Comparison of ENCODE assay signal across 8 cellular contexts in the genomic region with DNA sequence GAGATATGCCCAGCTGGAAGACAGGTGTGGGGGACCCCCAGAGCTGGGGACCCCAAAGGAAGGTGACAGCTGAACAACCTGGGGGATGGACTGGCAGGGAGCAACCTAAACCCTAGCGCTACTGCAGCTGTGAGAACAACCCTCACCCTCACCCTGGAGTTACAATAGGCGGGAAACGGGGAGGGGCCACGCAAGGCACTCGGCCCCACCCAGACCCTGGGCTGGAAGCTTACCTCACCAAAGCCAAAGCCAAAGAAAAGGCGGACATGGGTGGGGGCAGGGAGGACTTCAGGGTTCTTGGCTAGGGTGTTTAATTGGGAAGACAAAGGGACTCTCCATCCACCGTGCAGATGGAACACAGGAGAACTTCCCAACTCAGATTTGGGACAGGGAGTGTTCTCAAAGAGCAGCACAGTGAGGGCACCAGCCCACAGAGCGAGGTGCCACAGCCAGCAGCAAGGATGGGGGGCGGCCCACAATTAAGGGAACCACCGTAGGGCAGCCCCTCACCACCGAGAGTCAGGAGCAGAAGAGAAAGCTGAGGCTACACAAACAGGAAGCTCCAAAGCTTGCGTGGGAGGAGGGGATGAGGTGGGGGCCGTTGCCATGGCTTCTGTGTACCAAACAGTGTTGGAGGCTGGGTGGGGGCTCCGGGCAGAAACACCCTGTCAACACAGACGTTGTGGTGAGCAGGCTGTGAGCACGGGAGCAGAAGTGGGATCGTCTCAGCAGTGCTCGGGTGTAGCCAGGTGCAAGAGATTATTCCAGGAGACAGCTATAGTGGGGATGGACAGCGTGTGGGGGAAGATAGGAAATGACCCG. TPM values are rescaled to one million over a fixed set of nuclear protein-coding genes. Genes with fewer than 3 reads are reported as not detected.
DNase-seq lines count a peak whose midpoint lies in the region; ATAC-seq and TF ChIP-seq lines count a peak whose summit lies in the region.

No MANE protein-coding gene starts in this region.

- ATAC-seq in gastroesophageal sphincter (peak; percentile 60), upper lobe of left lung (ENCODE audit: low FRiP score in 2 of 2) (peak; percentile 69 to 85)

- peaks cover 0 to 5% of the 10 kb centered on the region in 2 donors for H3K27me3 Mint-ChIP-seq in CD4-positive, alpha-beta memory T cell

- H3K4me1 Mint-ChIP-seq in CD4-positive, alpha-beta memory T cell = peaks cover 33 to 77% (median 50%) of the 10 kb centered on the region in 4 donors

- intact Hi-C loops in CD4-positive, alpha-beta memory T cell (cut with micrococcal nuclease) = loop anchor here (1.0 to 10.0 kb wide), 5 partner anchors 32 to 341 kb away; partner anchors contain the start of genes DCAF8, DUSP23 and PIGM
- intact Hi-C loops in posterior vena cava (cut with DNase I) = no loop called here

- no peak for TF ChIP-seq EP300 in gastroesophageal sphincter (IDR thresholded peaks at IDR 0.05)
- TF ChIP-seq EP300 in upper lobe of left lung (IDR thresholded peaks at IDR 0.05) = peak; percentile 4 to 82 (median 57)

- CTCF ChIA-PET in CD4-positive, alpha-beta memory T cell (lab: Charles Lee; ENCODE audit: partially characterized antibody) = interaction anchor here (0.6 to 6.9 kb wide), 11 partner anchors 9 to 142 kb away, joined by 3 to 87 read pairs (median 4); partner anchors contain the start of genes DUSP23, FCRL6 and IGSF9

- peak overlapping the region; percentile 99 to 100 (median 100) for H3K27ac Mint-ChIP-seq in CD4-positive, alpha-beta memory T cell

- 0 to 15% methylated on average over 11 to 14 of the region's 20 CpGs for WGBS in gastroesophageal sphincter (ENCODE audit: low coverage in 1 of 2), 2 donors
- 0 to 1% methylated on average over 20 of the region's 20 CpGs for WGBS in upper lobe of left lung, 2 donors

- peak overlapping the region; percentile 77 to 93 for H3K4me3 ChIP-seq in CD4-positive, alpha-beta memory T cell (ENCODE audit: low read length in 2 of 2)
- H3K4me3 ChIP-seq in gastroesophageal sphincter (peak overlapping the region; percentile 86 to 96), upper lobe of left lung (peak overlapping the region; percentile 75 to 99 (median 82))

- TF ChIP-seq POLR2A in gastroesophageal sphincter (IDR thresholded peaks at IDR 0.05) = peak; percentile 67 to 70
- peak in 3 of 4 donors; percentile 14 to 90 (median 67) for TF ChIP-seq POLR2A in upper lobe of left lung (IDR thresholded peaks at IDR 0.05)

- peak overlapping the region; percentile 98 for H3K27ac ChIP-seq in CD4-positive, alpha-beta memory T cell (ENCODE audit: low read depth, low read length)
- H3K27ac ChIP-seq in gastroesophageal sphincter = peak overlapping the region; percentile 90 to 96 (median 94)
- H3K27ac ChIP-seq in upper lobe of left lung = peak overlapping the region; percentile 97 to 99 (median 97)

- DNase-seq in CD4-positive, alpha-beta memory T cell = peak; percentile 91 to 98 (median 96)
- DNase-seq in GM20000 (ENCODE audit: low spot score) = peak; percentile 86
- peak; percentile 85 for DNase-seq in HPDE6-E6E7 (ENCODE audit: extremely low spot score)
- DNase-seq in RPMI7951 (ENCODE audit: low read depth) = peak; percentile 87
- peak; percentile 77 for DNase-seq in activated effector memory CD4-positive, alpha-beta T cell treated with Interleukin-2 at 50 U/mL for 16 hours
- DNase-seq in posterior vena cava (ENCODE audit: low spot score) = peak; percentile 96
- DNase-seq in upper lobe of left lung = peak; percentile 88 to 96

- peaks cover 30 to 60% of the 10 kb centered on the region in 2 donors for H3K36me3 Mint-ChIP-seq in CD4-positive, alpha-beta memory T cell

- H3K9me3 Mint-ChIP-seq in CD4-positive, alpha-beta memory T cell = peaks cover 0 to 9% (median 0%) of the 10 kb centered on the region in 8 donors

- no peaks in the 10 kb centered on the region for H3K9me3 ChIP-seq in CD4-positive, alpha-beta memory T cell (ENCODE audit: control insufficient read depth in 1 of 2, low read length in 2 of 2)
- H3K9me3 ChIP-seq in gastroesophageal sphincter (no peaks in the 10 kb centered on the region), upper lobe of left lung (no peaks in the 10 kb centered on the region)

- POLR2A ChIA-PET in CD4-positive, alpha-beta memory T cell (lab: Charles Lee; ENCODE audit: partially characterized antibody) = interaction anchor here (0.8 to 5.2 kb wide), 19 partner anchors 9 to 1804 kb away, joined by 3 to 62 read pairs (median 14); partner anchors contain the start of genes DCAF8, DUSP23, IGSF8 and IGSF9

- peaks cover 26% of the 10 kb centered on the region for H3K36me3 ChIP-seq in CD4-positive, alpha-beta memory T cell (ENCODE audit: insufficient read depth, low read length)
- H3K36me3 ChIP-seq in gastroesophageal sphincter (peaks cover 0 to 27% of the 10 kb centered on the region in 2 donors), upper lobe of left lung (peaks cover 19 to 34% (median 22%) of the 10 kb centered on the region in 4 donors)

- TF ChIP-seq CTCF in GM20000 (IDR thresholded peaks at IDR 0.05; ENCODE audit: extremely low read depth, missing control alignments) (no peak), gastroesophageal sphincter (IDR thresholded peaks at IDR 0.05) (no peak), upper lobe of left lung (IDR thresholded peaks at IDR 0.05) (no peak)

- no peaks in the 10 kb centered on the region for H3K27me3 ChIP-seq in CD4-positive, alpha-beta memory T cell (ENCODE audit: insufficient read depth, low read length)
- H3K27me3 ChIP-seq in gastroesophageal sphincter = no peaks in the 10 kb centered on the region
- H3K27me3 ChIP-seq in upper lobe of left lung = no peaks in the 10 kb centered on the region

- peak overlapping the region; percentile 94 to 99 (median 98) for H3K4me3 Mint-ChIP-seq in CD4-positive, alpha-beta memory T cell

- H3K4me1 ChIP-seq in CD4-positive, alpha-beta memory T cell (ENCODE audit: insufficient read depth, low read length) = peaks cover 55% of the 10 kb centered on the region
- H3K4me1 ChIP-seq in gastroesophageal sphincter = peaks cover 0 to 71% (median 5%) of the 10 kb centered on the region in 3 donors
- peaks cover 53 to 64% (median 58%) of the 10 kb centered on the region in 4 donors for H3K4me1 ChIP-seq in upper lobe of left lung

RNA-seq across cellular contexts. Expression of gene TAGLN2, which starts 1.9 kb away (rescaled TPM):
- total RNA-seq in CD4-positive, alpha-beta memory T cell = 100 to 1,000 TPM; 196 to 207 TPM
- 1,000 to 10,000 TPM; 1,014 to 1,289 TPM for polyA plus RNA-seq in CD4-positive, alpha-beta memory T cell
- 811 and 1,008 TPM in 2 replicates for total RNA-seq in RPMI7951 (2014; rRNA removed; shearing (Covaris generic))
- total RNA-seq in gastroesophageal sphincter = 100 to 1,000 TPM in 3 of 4 donors, 10 to 100 TPM in 1; 75.3 to 239 (median 217) TPM
- total RNA-seq in posterior vena cava = 100 to 1,000 TPM; 237 to 244 TPM
- 1,000 to 10,000 TPM in 1 of 6 donors, 100 to 1,000 TPM in 5; 167 to 1,014 (median 605) TPM for total RNA-seq in upper lobe of left lung

RNA-seq across cellular contexts. Expression of gene IGSF9, which starts 22.0 kb away (rescaled TPM):
- total RNA-seq in CD4-positive, alpha-beta memory T cell = not detected
- not detected for polyA plus RNA-seq in CD4-positive, alpha-beta memory T cell
- not detected in 2 replicates for total RNA-seq in RPMI7951 (2014; rRNA removed; shearing (Covaris generic))
- total RNA-seq in gastroesophageal sphincter (under 1 TPM in 2 of 4 donors, not detected in 2; 0.35 to 0.62 TPM), posterior vena cava (under 1 TPM; 0.10 to 0.42 TPM), upper lobe of left lung (1 to 10 TPM in 4 of 6 donors, under 1 TPM in 2; 0.55 to 2.3 (median 1.5) TPM)

RNA-seq across cellular contexts. Expression of gene CFAP45, which starts 23.4 kb away (rescaled TPM):
- total RNA-seq in CD4-positive, alpha-beta memory T cell = under 1 TPM in 1 of 2 experiments, not detected in 1; 0.67 TPM
- under 1 TPM; 0.15 to 0.52 TPM for polyA plus RNA-seq in CD4-positive, alpha-beta memory T cell
- total RNA-seq in RPMI7951 (2014; rRNA removed; shearing (Covaris generic)) = 2.2 and 2.9 TPM in 2 replicates
- under 1 TPM in 2 of 4 donors, not detected in 2; 0.27 to 0.81 TPM for total RNA-seq in gastroesophageal sphincter
- 1 to 10 TPM; 1.2 to 2.2 TPM for total RNA-seq in posterior vena cava
- total RNA-seq in upper lobe of left lung = 10 to 100 TPM in 2 of 6 donors, 1 to 10 TPM in 4; 1.2 to 34.6 (median 9.0) TPM

RNA-seq across cellular contexts. Expression of gene SLAMF9, which starts 30.6 kb away (rescaled TPM):
- total RNA-seq in CD4-positive, alpha-beta memory T cell = not detected
- not detected for polyA plus RNA-seq in CD4-positive, alpha-beta memory T cell
- 0.60 and 0.88 TPM in 2 replicates for total RNA-seq in RPMI7951 (2014; rRNA removed; shearing (Covaris generic))
- not detected for total RNA-seq in gastroesophageal sphincter
- total RNA-seq in posterior vena cava = under 1 TPM in 1 of 2 donors, not detected in 1; 0.38 TPM
- total RNA-seq in upper lobe of left lung = under 1 TPM in 1 of 6 donors, not detected in 5; 0.34 TPM

Comparison
In these comparisons a context has a peak if more than half of its experiments do, and no peak if none do; other contexts are left out.
1. Peak in every context shown above with its lines: DNase-seq, ATAC-seq, H3K4me3 ChIP-seq and H3K27ac ChIP-seq.